8 cellular contexts compared by ENCODE assay signal in the genomic region with DNA sequence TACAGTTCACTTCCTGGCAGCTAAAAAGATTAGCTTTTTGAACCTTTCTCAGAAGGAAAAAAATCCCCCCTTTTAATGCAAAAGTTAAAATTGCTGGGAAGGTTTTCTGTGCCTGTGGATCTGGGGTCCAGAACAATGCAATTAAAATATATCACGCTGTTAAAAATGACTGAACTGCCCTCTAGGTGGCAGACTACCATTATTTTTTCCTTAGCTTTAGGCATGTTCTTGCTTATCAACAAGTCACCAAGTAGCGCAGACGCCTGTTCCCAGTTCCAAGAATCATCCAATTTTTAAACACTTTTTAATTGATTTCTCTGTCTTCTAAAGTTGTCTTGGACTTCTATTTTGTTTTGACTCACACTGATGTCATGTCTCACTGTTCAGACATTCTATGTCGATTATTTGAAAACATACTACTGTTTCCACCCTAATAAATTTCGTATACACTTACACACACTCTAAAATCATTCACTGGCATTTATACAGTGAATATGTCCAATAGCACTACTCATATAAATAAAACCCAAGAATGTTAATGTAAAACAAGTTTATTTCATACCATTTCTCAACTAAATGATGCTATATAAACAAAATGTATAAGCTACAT.
DNase-seq lines count a peak whose midpoint lies in the region; ATAC-seq and TF ChIP-seq lines count a peak whose summit lies in the region.

No MANE protein-coding gene starts in this region.

- H3K27me3 ChIP-seq in body of pancreas (no peaks in the 10 kb centered on the region), left lung (no peaks in the 10 kb centered on the region)

- no peak overlapping the region for H3K27ac ChIP-seq in body of pancreas
- no peak overlapping the region for H3K27ac ChIP-seq in left lung

- intact Hi-C loops in body of pancreas (cut with DNase I) = no loop called here
- intact Hi-C loops in left lung (cut with DNase I) = no loop called here

- no peaks in the 10 kb centered on the region for H3K9me3 ChIP-seq in body of pancreas
- H3K9me3 ChIP-seq in left lung = no peaks in the 10 kb centered on the region

- DNase-seq in CMK (ENCODE audit: low read depth) (peak; percentile 4), NCI-H2081 treated with DMSO at 0.1 percent for 48 hours (lab: John Stamatoyannopoulos, UW) (peak; percentile 2), body of pancreas (peak; percentile 26 to 53 (median 31)), left lung (no peak), NCI-H128 (lab: John Stamatoyannopoulos, UW; ENCODE audit: unreplicated experiment) (no peak)
- no peak for DNase-seq in activated CD4-positive, alpha-beta T cell treated with anti-CD3 and anti-CD28 coated beads for 48 hours

- TF ChIP-seq CTCF in body of pancreas (IDR thresholded peaks at IDR 0.05) = peak in 6 of 7 experiments; percentile 44 to 70 (median 58)
- peak; percentile 25 to 44 for TF ChIP-seq CTCF in left lung (IDR thresholded peaks at IDR 0.05)

- H3K4me1 ChIP-seq in body of pancreas = peaks cover 4% of the 10 kb centered on the region
- no peaks in the 10 kb centered on the region for H3K4me1 ChIP-seq in left lung

- H3K4me3 ChIP-seq in body of pancreas = no peak overlapping the region
- H3K4me3 ChIP-seq in left lung = no peak overlapping the region

- no peak for TF ChIP-seq POLR2A in body of pancreas (IDR thresholded peaks at IDR 0.05)

- H3K36me3 ChIP-seq in body of pancreas (replicated peaks in 1 of 2; ENCODE audit: insufficient read depth in 1 of 2, low read depth in 2 of 2) (no peaks in the 10 kb centered on the region), left lung (no peaks in the 10 kb centered on the region)

- WGBS in body of pancreas, 2 donors = 20 to 29% methylated on average over 5 of the region's 5 CpGs

- ATAC-seq in GM18868 (IDR thresholded peaks at IDR 0.05; ENCODE audit: unreplicated experiment) (peak; percentile 90), HG03045 (IDR thresholded peaks at IDR 0.05; ENCODE audit: unreplicated experiment) (peak; percentile 66), body of pancreas (peak; percentile 84), left lung (peak; percentile 83)

Comparison
In these comparisons a context has a peak if more than half of its experiments do, and no peak if none do; other contexts are left out.
1. DNase-seq: peak in CMK (single experiment), NCI-H2081 treated with DMSO at 0.1 percent for 48 hours (single experiment) and body of pancreas (4 of 4); none in left lung (0 of 2), NCI-H128 (single experiment) and activated CD4-positive, alpha-beta T cell treated with anti-CD3 and anti-CD28 coated beads for 48 hours (single experiment).
2. Peak in every context shown above with its lines, with median percentiles within 50 percentile points of each other: ATAC-seq.